Comparison of ENCODE assay signal across 1 cellular context in genomic region chr7:1842321-1843221, GRCh38.
A peak's percentile ranks its signal among the peaks of the same experiment; 100 is the strongest.
TF ChIP-seq lines count a peak whose summit lies in the region.

No MANE protein-coding gene starts in this region.

TF ChIP-seq in HepG2, 621 proteins besides CTCF, POLR2A, EP300 and RAD21 (continued from another document and continues in another):
- TF ChIP-seq ZBED4 (CRISPR knock-in tag; IDR thresholded peaks at IDR 0.05; ENCODE audit: borderline replicate concordance): no peak
- no peak for TF ChIP-seq SSRP1 (CRISPR knock-in tag; IDR thresholded peaks at IDR 0.05)
- TF ChIP-seq PCBP1 (IDR thresholded peaks at IDR 0.05; ENCODE audit: borderline replicate concordance, low read depth, low read length): no peak
- no peak for TF ChIP-seq PBX3 (CRISPR knock-in tag; IDR thresholded peaks at IDR 0.05; ENCODE audit: borderline replicate concordance)
- no peak for TF ChIP-seq FOXK2 (IDR thresholded peaks at IDR 0.05)
- no peak for TF ChIP-seq ZNF354B (CRISPR knock-in tag; IDR thresholded peaks at IDR 0.05)
- TF ChIP-seq RXRA (CRISPR knock-in tag; IDR thresholded peaks at IDR 0.05): peak; percentile 73
- TF ChIP-seq ARHGAP35 (CRISPR knock-in tag; IDR thresholded peaks at IDR 0.05; ENCODE audit: borderline replicate concordance): no peak
- no peak for TF ChIP-seq HNRNPL (IDR thresholded peaks at IDR 0.05; ENCODE audit: low read depth, low read length)
- no peak for TF ChIP-seq EEA1 (CRISPR knock-in tag; IDR thresholded peaks at IDR 0.05; ENCODE audit: borderline replicate concordance)
- no peak for TF ChIP-seq SATB2 (CRISPR knock-in tag; IDR thresholded peaks at IDR 0.05)
- TF ChIP-seq KDM5A (IDR thresholded peaks at IDR 0.05; ENCODE audit: borderline replicate concordance, low read length): no peak
- TF ChIP-seq PAWR (CRISPR knock-in tag; IDR thresholded peaks at IDR 0.05; ENCODE audit: borderline replicate concordance): no peak
- no peak for TF ChIP-seq AGO1 (IDR thresholded peaks at IDR 0.05; ENCODE audit: low read depth, low read length, poor library complexity, severe bottlenecking)
- TF ChIP-seq NR0B2 (CRISPR knock-in tag; IDR thresholded peaks at IDR 0.05): no peak
- no peak for TF ChIP-seq HOXA9 (CRISPR knock-in tag; IDR thresholded peaks at IDR 0.05; ENCODE audit: borderline replicate concordance)
- TF ChIP-seq HIVEP1 (CRISPR knock-in tag; IDR thresholded peaks at IDR 0.05): no peak
- no peak for TF ChIP-seq ZBTB49 (CRISPR knock-in tag; IDR thresholded peaks at IDR 0.05; ENCODE audit: borderline replicate concordance)
- no peak for TF ChIP-seq PTBP1 (IDR thresholded peaks at IDR 0.05; ENCODE audit: low read depth, low read length, poor library complexity, severe bottlenecking)
- TF ChIP-seq RORA (CRISPR knock-in tag; IDR thresholded peaks at IDR 0.05): no peak
- no peak for TF ChIP-seq MAF1 (CRISPR knock-in tag; IDR thresholded peaks at IDR 0.05; ENCODE audit: borderline replicate concordance)
- no peak for TF ChIP-seq CCDC6 (CRISPR knock-in tag; IDR thresholded peaks at IDR 0.05)
- TF ChIP-seq POLR2AphosphoS5 (IDR thresholded peaks at IDR 0.05; ENCODE audit: low read depth, low read length): no peak
- TF ChIP-seq ZBTB1 (CRISPR knock-in tag; IDR thresholded peaks at IDR 0.05; ENCODE audit: borderline replicate concordance): no peak
- no peak for TF ChIP-seq HOXA5 (CRISPR knock-in tag; IDR thresholded peaks at IDR 0.05)
- no peak for TF ChIP-seq ZNF773 (CRISPR knock-in tag; IDR thresholded peaks at IDR 0.05; ENCODE audit: borderline replicate concordance)
- TF ChIP-seq ZBTB7B (CRISPR knock-in tag; IDR thresholded peaks at IDR 0.05): 0 out of 2 replicates have a peak, but pooled peaks have one; percentile 48
- TF ChIP-seq TCF7 (IDR thresholded peaks at IDR 0.05; ENCODE audit: low read depth): no peak
- peak; percentile 60; the same call in 1 of the 2 replicates for TF ChIP-seq KAT8 (CRISPR knock-in tag; IDR thresholded peaks at IDR 0.05)
- no peak for TF ChIP-seq NONO (IDR thresholded peaks at IDR 0.05)
- peak; percentile 54; the same call in 1 of the 2 replicates for TF ChIP-seq NONO (CRISPR knock-in tag; conservative IDR thresholded peaks at IDR 0.05)
- TF ChIP-seq ZNF552 (CRISPR knock-in tag; IDR thresholded peaks at IDR 0.05; ENCODE audit: borderline replicate concordance): no peak
- TF ChIP-seq MXD1 (CRISPR knock-in tag; IDR thresholded peaks at IDR 0.05): no peak
- no peak for TF ChIP-seq AHDC1 (CRISPR knock-in tag; IDR thresholded peaks at IDR 0.05; ENCODE audit: borderline replicate concordance)
- no peak for TF ChIP-seq BRF2 (CRISPR knock-in tag; IDR thresholded peaks at IDR 0.05)
- no peak for TF ChIP-seq GMEB1 (CRISPR knock-in tag; IDR thresholded peaks at IDR 0.05; ENCODE audit: borderline replicate concordance)
- TF ChIP-seq ZNF530 (CRISPR knock-in tag; IDR thresholded peaks at IDR 0.05; ENCODE audit: low read depth): no peak
- TF ChIP-seq GATA4 (IDR thresholded peaks at IDR 0.05; ENCODE audit: borderline replicate concordance, low read depth): no peak
- TF ChIP-seq FOXP1 (IDR thresholded peaks at IDR 0.05): no peak
- TF ChIP-seq FOXP1 (CRISPR knock-in tag; IDR thresholded peaks at IDR 0.05): no peak
- TF ChIP-seq ZFP36L1 (CRISPR knock-in tag; IDR thresholded peaks at IDR 0.05): no peak; the same call in 1 of the 2 replicates
- TF ChIP-seq ZNF337 (CRISPR knock-in tag; IDR thresholded peaks at IDR 0.05; ENCODE audit: borderline replicate concordance, low read depth): no peak
- no peak for TF ChIP-seq CENPT (CRISPR knock-in tag; IDR thresholded peaks at IDR 0.05; ENCODE audit: low read depth)
- no peak for TF ChIP-seq ZNF484 (CRISPR knock-in tag; IDR thresholded peaks at IDR 0.05; ENCODE audit: borderline replicate concordance, low read depth)
- TF ChIP-seq ZMAT3 (CRISPR knock-in tag; conservative IDR thresholded peaks at IDR 0.05): no peak; the same call in 1 of the 2 replicates
